Comparison of ENCODE assay signal across 12 cellular contexts in the genomic region with DNA sequence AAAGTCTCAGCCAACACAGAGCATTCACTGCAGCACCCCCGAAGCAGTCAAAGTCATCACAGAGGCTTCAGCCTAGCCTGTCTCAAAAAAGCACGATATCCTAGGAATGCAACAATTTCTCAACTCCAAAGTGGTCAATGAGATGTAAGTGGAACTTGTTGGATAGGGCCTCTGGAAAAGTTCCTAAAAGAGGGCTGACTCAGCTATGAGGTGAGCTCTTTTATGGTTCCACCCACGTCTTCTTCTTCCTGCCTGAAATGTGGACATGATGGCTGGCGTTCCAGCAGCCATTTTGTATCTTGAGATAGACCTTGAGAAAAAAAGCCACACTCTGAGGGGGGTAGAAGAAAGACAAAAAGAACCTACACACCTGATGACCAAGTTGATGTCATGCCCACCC. TPM values are rescaled to one million over a fixed set of nuclear protein-coding genes. Genes with fewer than 3 reads are reported as not detected.
DNase-seq lines count a peak whose midpoint lies in the region; ATAC-seq and TF ChIP-seq lines count a peak whose summit lies in the region.
"Had no signal": no experiment of that assay in that cellular context is flagged by ENCODE, and none has a peak within 500 bp of the region (broad histone marks: within the 10 kb centered on the region; RNA-seq: fewer than 3 reads in every experiment).

No MANE protein-coding gene starts in this region.

- H2AFZ ChIP-seq in ACC112 (ENCODE audit: low read length, unreplicated experiment), result no peak overlapping the region

- H3K27ac ChIP-seq in ACC112 (ENCODE audit: low read depth, low read length) (peak overlapping the region; percentile 99), foreskin keratinocyte (peak overlapping the region; percentile 93), coronary artery (no peak overlapping the region)

- peaks cover 2% of the 10 kb centered on the region; the same call in 1 of the 2 replicates for H3K27me3 Mint-ChIP-seq in HFFc6 (ENCODE audit: insufficient read depth)

- in situ Hi-C loops in astrocyte of the cerebellum (cut with HindIII; ENCODE audit: low sequenced_read_pairs), result loop anchor here (25.0 kb wide), 1 partner anchor 123 kb away; no protein-coding TSS in a partner anchor

- DNase-seq in HFFc6 (peak; percentile 87), astrocyte of the cerebellum (ENCODE audit: low read depth) (peak; percentile 58), foreskin keratinocyte (peak in 1 of 2 donors; percentile 54), activated gamma-delta T cell (lab: John Stamatoyannopoulos, UW) (no peak), KG1 (lab: John Stamatoyannopoulos, UW) (no peak), coronary artery (ENCODE audit: low spot score) (no peak), nucleus accumbens (lab: John Stamatoyannopoulos, UW) (no peak)
- DNase-seq: activated naive CD4-positive, alpha-beta T cell; DMS 273 treated with DMSO at 0.1 percent for 48 hours; NCI-H1092 had no signal

- H3K4me1 ChIP-seq in ACC112 (ENCODE audit: control insufficient read depth, insufficient read depth, low read length, unreplicated experiment) (peaks cover 47% of the 10 kb centered on the region), foreskin keratinocyte (peaks cover 24% of the 10 kb centered on the region)

- H3K27me3 ChIP-seq in ACC112 (ENCODE audit: insufficient read depth, low read length) (no peaks in the 10 kb centered on the region), foreskin keratinocyte (no peaks in the 10 kb centered on the region)

- no peaks in the 10 kb centered on the region for H3K36me3 ChIP-seq in ACC112 (ENCODE audit: insufficient read depth, low read length)

- H3K27ac Mint-ChIP-seq in HFFc6, result peak overlapping the region; percentile 94
- H3K27ac Mint-ChIP-seq: WTC11 had no signal

- H3K4me1 Mint-ChIP-seq in HFFc6 (ENCODE audit: low read depth), result peaks cover 86% of the 10 kb centered on the region

- peak overlapping the region; percentile 26; the same call in 1 of the 2 replicates for H3K4me3 Mint-ChIP-seq in HFFc6
- H3K4me3 Mint-ChIP-seq: WTC11 had no signal

- no peak for ATAC-seq in foreskin keratinocyte
- ATAC-seq: WTC11 had no signal

- no peaks in the 10 kb centered on the region for H3K79me2 ChIP-seq in ACC112 (ENCODE audit: control insufficient read depth, insufficient read depth, low read length, unreplicated experiment)

- H3K4me3 ChIP-seq in ACC112 (ENCODE audit: low read depth, low read length) (no peak overlapping the region), astrocyte of the cerebellum (ENCODE audit: low read depth, low read length) (no peak overlapping the region), coronary artery (no peak overlapping the region)

- peaks cover 23% of the 10 kb centered on the region for H3K36me3 Mint-ChIP-seq in HFFc6 (ENCODE audit: low read depth)
- H3K36me3 Mint-ChIP-seq: WTC11 had no signal

- TF ChIP-seq CTCF in HFFc6 (IDR thresholded peaks at IDR 0.05) (no peak), astrocyte of the cerebellum (IDR thresholded peaks at IDR 0.05; ENCODE audit: low read depth, low read length, missing control alignments) (no peak), foreskin keratinocyte (conservative IDR thresholded peaks at IDR 0.05) (no peak), coronary artery (IDR thresholded peaks at IDR 0.05) (no peak)

- H3K9me3 Mint-ChIP-seq in HFFc6, result peaks cover 14% of the 10 kb centered on the region
- H3K9me3 Mint-ChIP-seq: WTC11 had no signal

RNA-seq across cellular contexts. Expression of a gene that starts 32.5 kb away (rescaled TPM):
- total RNA-seq in HFFc6 (2021; fragmentation: NEBNext Ultra II Directional; extraction: Animal tissue kit (Norgen Biotek cat#: 25700)), result 100 to 1,000 TPM; 167 to 219 (median 190) TPM
- 73.7 and 95.9 TPM in 2 replicates for total RNA-seq in foreskin keratinocyte
- 18.1 and 18.4 TPM in 2 replicates for polyA plus RNA-seq in foreskin keratinocyte

Comparison
In these comparisons a context has a peak if more than half of its experiments do, and no peak if none do; other contexts are left out.
1. H3K27ac ChIP-seq: peak in ACC112 (single experiment) and foreskin keratinocyte (single experiment); none in coronary artery (0 of 2).
2. DNase-seq: peak in HFFc6 (single experiment) and astrocyte of the cerebellum (single experiment); none in activated gamma-delta T cell (single experiment), KG1 (single experiment), coronary artery (single experiment) and nucleus accumbens (0 of 56).